ENCODE assay signal across 23 cellular contexts in genomic region chr15:91384189-91384720, GRCh38.
"Had no signal": no experiment of that assay in that cellular context is flagged by ENCODE, and none has a peak within 500 bp of the region (broad histone marks: within the 10 kb centered on the region; RNA-seq: fewer than 3 reads in every experiment).

No MANE protein-coding gene starts in this region.

- H3K9me3 ChIP-seq: esophagus squamous epithelium, gastroesophageal sphincter, heart left ventricle, sigmoid colon had no signal

- H3K4me3 ChIP-seq: cardiac muscle cell, esophagus squamous epithelium, gastroesophageal sphincter, heart left ventricle, neural progenitor cell, sigmoid colon, smooth muscle cell, stomach, suprapubic skin, tibial nerve had no signal

- H3K36me3 ChIP-seq: cardiac muscle cell, esophagus squamous epithelium, gastroesophageal sphincter, heart left ventricle, neural progenitor cell, sigmoid colon, stomach, suprapubic skin, tibial nerve had no signal

- H3K4me1 ChIP-seq: esophagus squamous epithelium, gastroesophageal sphincter, heart left ventricle, neural progenitor cell, sigmoid colon, stomach, suprapubic skin, tibial nerve had no signal

- H3K9ac ChIP-seq: neural progenitor cell had no signal

- H3K27ac ChIP-seq: cardiac muscle cell, esophagus squamous epithelium, gastroesophageal sphincter, heart left ventricle, neural progenitor cell, sigmoid colon, stomach, suprapubic skin, tibial nerve had no signal

- H3K27me3 ChIP-seq: cardiac muscle cell, esophagus squamous epithelium, heart left ventricle, neural progenitor cell, sigmoid colon, stomach, suprapubic skin, tibial nerve had no signal

- ATAC-seq: activated CD4-positive, alpha-beta T cell treated with anti-CD3 and anti-CD28 coated beads for 36 hours; activated T-cell treated with anti-CD3 and anti-CD28 coated beads, Interleukin-2, amount 50 U/mL, for 4 hours; gastroesophageal sphincter; naive thymus-derived CD8-positive, alpha-beta T cell; stimulated activated memory B cell treated with anti-CD40 and anti-IgM and Interleukin-4, amounts not matched to agents 10 μg/mL and 1 μg/mL and 100 μg/mL, for 72 hours had no signal

- H3K4me2 ChIP-seq: neural progenitor cell, smooth muscle cell had no signal

- DNase-seq: activated B cell treated with CpG ODN at 0.5 μM for 24 hours; activated CD4-positive, alpha-beta T cell treated with anti-CD3 and anti-CD28 coated beads for 36 hours; activated CD4-positive, alpha-beta T cell treated with anti-CD3 and anti-CD28 coated beads, Interleukin-2, amount 50 U/mL, for 48 hours; activated CD8-positive, alpha-beta memory T cell treated with anti-CD3 and anti-CD28 coated beads, Interleukin-2, amount 50 U/mL, for 48 hours; activated naive CD4-positive, alpha-beta T cell; activated T-cell treated with anti-CD3 and anti-CD28 coated beads, Interleukin-2, amount 50 U/mL, for 4 hours; amniotic stem cell; cortex of kidney; endodermal cell; esophagus squamous epithelium; heart left ventricle; naive thymus-derived CD8-positive, alpha-beta T cell; sigmoid colon; stimulated activated CD4-positive, alpha-beta T cell treated with anti-CD3 and anti-CD28 coated beads, Interleukin-15, amount 100 ng/mL, for 24 hours; stomach; T1000 had no signal
